Comparison of ENCODE assay signal across 1 cellular context in genomic region chr6:43904311-43905123, GRCh38.
TF ChIP-seq lines count a peak whose summit lies in the region.

No MANE protein-coding gene starts in this region.

TF ChIP-seq in K562, 482 proteins besides CTCF, POLR2A, EP300 and RAD21 (continued from another document and continues in another):
- TF ChIP-seq ZFP91 (CRISPR knock-in tag; IDR thresholded peaks at IDR 0.05) (no peak), ZKSCAN3 (CRISPR knock-in tag; IDR thresholded peaks at IDR 0.05) (no peak), CGGBP1 (CRISPR knock-in tag; IDR thresholded peaks at IDR 0.05) (no peak), EZH2 (IDR thresholded peaks at IDR 0.05; ENCODE audit: borderline replicate concordance, low read depth, low read length) (no peak), ZKSCAN1 (IDR thresholded peaks at IDR 0.05; ENCODE audit: low read depth, low read length) (no peak), NCOA1 (IDR thresholded peaks at IDR 0.05; ENCODE audit: low read depth) (peak; percentile 42; the same call in 1 of the 2 replicates), NFATC3 (IDR thresholded peaks at IDR 0.05) (0 out of 2 replicates have a peak, but pooled peaks have one; percentile 52), ZSCAN29 (IDR thresholded peaks at IDR 0.05) (no peak), ZMIZ1 (IDR thresholded peaks at IDR 0.05; ENCODE audit: low read depth in 2 of 2, low read length in 2 of 2) (no peak), SIX5 (IDR thresholded peaks at IDR 0.05; ENCODE audit: borderline replicate concordance in 1 of 2, insufficient read depth in 1 of 2, low read depth in 1 of 2, low read length in 2 of 2) (no peak), RNF219 (CRISPR knock-in tag; IDR thresholded peaks at IDR 0.05) (no peak), ZNF518B (CRISPR knock-in tag; IDR thresholded peaks at IDR 0.05) (no peak), HSF4 (CRISPR knock-in tag; IDR thresholded peaks at IDR 0.05; ENCODE audit: borderline replicate concordance) (no peak), RFX5 (IDR thresholded peaks at IDR 0.05; ENCODE audit: low read depth, low read length) (no peak), ZNF561 (CRISPR knock-in tag; conservative IDR thresholded peaks at IDR 0.05) (no peak), KDM2B (CRISPR knock-in tag; IDR thresholded peaks at IDR 0.05) (no peak), ARNT (IDR thresholded peaks at IDR 0.05) (peak in 1 of 2 experiments; percentile 86; a peak in 3 of 4 replicates), ZNF780A (CRISPR knock-in tag; IDR thresholded peaks at IDR 0.05) (no peak), ZNF695 (CRISPR knock-in tag; IDR thresholded peaks at IDR 0.05) (no peak), ARID2 (IDR thresholded peaks at IDR 0.05) (peak; percentile 77; the same call in 1 of the 2 replicates), BDP1 (IDR thresholded peaks at IDR 0.05; ENCODE audit: insufficient read depth, insufficient read length) (no peak), ARHGAP35 (IDR thresholded peaks at IDR 0.05; ENCODE audit: partially characterized antibody) (no peak), PTTG1 (tag; IDR thresholded peaks at IDR 0.05; ENCODE audit: low read depth) (no peak), PHF8 (IDR thresholded peaks at IDR 0.05; ENCODE audit: borderline replicate concordance, low read length) (no peak), GTF2B (IDR thresholded peaks at IDR 0.05; ENCODE audit: extremely low read depth, insufficient read length) (no peak), NELFE (IDR thresholded peaks at IDR 0.05; ENCODE audit: insufficient read depth, insufficient read length) (no peak), TFAP4 (CRISPR knock-in tag; IDR thresholded peaks at IDR 0.05; ENCODE audit: borderline replicate concordance) (no peak), KDM4B (IDR thresholded peaks at IDR 0.05; ENCODE audit: borderline replicate concordance in 2 of 2, low read depth in 1 of 2) (no peak; a peak in 1 of 4 replicates), ZBTB9 (CRISPR knock-in tag; IDR thresholded peaks at IDR 0.05) (no peak), ZNF444 (CRISPR knock-in tag; IDR thresholded peaks at IDR 0.05) (no peak), ZNF507 (tag; conservative IDR thresholded peaks at IDR 0.05) (no peak), ATF3 (IDR thresholded peaks at IDR 0.05) (peak; percentile 85), ATF3 (CRISPR knock-in tag; conservative IDR thresholded peaks at IDR 0.05) (no peak), ZBTB2 (IDR thresholded peaks at IDR 0.05) (peak; percentile 93; the same call in 1 of the 2 replicates), ZFPM2 (CRISPR knock-in tag; IDR thresholded peaks at IDR 0.05) (no peak), RB1 (IDR thresholded peaks at IDR 0.05; ENCODE audit: low read depth) (no peak), ESRRB (CRISPR knock-in tag; IDR thresholded peaks at IDR 0.05; ENCODE audit: borderline replicate concordance) (no peak), USF2 (CRISPR knock-in tag; IDR thresholded peaks at IDR 0.05) (no peak), RBM15 (IDR thresholded peaks at IDR 0.05; ENCODE audit: insufficient read depth, low read length) (no peak), TFE3 (CRISPR knock-in tag; IDR thresholded peaks at IDR 0.05) (no peak), ZNF445 (CRISPR knock-in tag; IDR thresholded peaks at IDR 0.05; ENCODE audit: low read depth) (no peak), ID3 (CRISPR knock-in tag; IDR thresholded peaks at IDR 0.05) (no peak), ID3 (tag; IDR thresholded peaks at IDR 0.05) (0 out of 2 replicates have a peak, but pooled peaks have one; percentile 21), ZNF263 (CRISPR knock-in tag; IDR thresholded peaks at IDR 0.05; ENCODE audit: borderline replicate concordance) (no peak)
